In genomic region chr2:128771401-128771800, GRCh38 we compare ENCODE assay signal across 1 cellular context.
TF ChIP-seq lines count a peak whose summit lies in the region.

No MANE protein-coding gene starts in this region.

TF ChIP-seq in GM23338, 12 proteins besides CTCF, POLR2A, EP300 and RAD21 (continued from another document):
- TF ChIP-seq ZNF462 (CRISPR knock-in tag; IDR thresholded peaks at IDR 0.05) (no peak), ZNF114 (CRISPR knock-in tag; IDR thresholded peaks at IDR 0.05) (no peak), REST (IDR thresholded peaks at IDR 0.05; ENCODE audit: unreplicated experiment) (no peak), ZNF331 (CRISPR knock-in tag; IDR thresholded peaks at IDR 0.05; ENCODE audit: low read depth) (no peak), EZH2 (IDR thresholded peaks at IDR 0.05; ENCODE audit: low read depth, unreplicated experiment) (no peak), STAT1 (IDR thresholded peaks at IDR 0.05; ENCODE audit: unreplicated experiment) (no peak), POLR2AphosphoS5 (IDR thresholded peaks at IDR 0.05; ENCODE audit: low read depth) (no peak), EZH2phosphoT487 (IDR thresholded peaks at IDR 0.05; ENCODE audit: unreplicated experiment) (no peak), JUNB (IDR thresholded peaks at IDR 0.05; ENCODE audit: unreplicated experiment) (no peak), ETS1 (IDR thresholded peaks at IDR 0.05) (no peak), CREB1 (CRISPR knock-in tag; IDR thresholded peaks at IDR 0.05; ENCODE audit: low read depth) (no peak)
